ENCODE assay signal across 1 cellular context in the genomic region with DNA sequence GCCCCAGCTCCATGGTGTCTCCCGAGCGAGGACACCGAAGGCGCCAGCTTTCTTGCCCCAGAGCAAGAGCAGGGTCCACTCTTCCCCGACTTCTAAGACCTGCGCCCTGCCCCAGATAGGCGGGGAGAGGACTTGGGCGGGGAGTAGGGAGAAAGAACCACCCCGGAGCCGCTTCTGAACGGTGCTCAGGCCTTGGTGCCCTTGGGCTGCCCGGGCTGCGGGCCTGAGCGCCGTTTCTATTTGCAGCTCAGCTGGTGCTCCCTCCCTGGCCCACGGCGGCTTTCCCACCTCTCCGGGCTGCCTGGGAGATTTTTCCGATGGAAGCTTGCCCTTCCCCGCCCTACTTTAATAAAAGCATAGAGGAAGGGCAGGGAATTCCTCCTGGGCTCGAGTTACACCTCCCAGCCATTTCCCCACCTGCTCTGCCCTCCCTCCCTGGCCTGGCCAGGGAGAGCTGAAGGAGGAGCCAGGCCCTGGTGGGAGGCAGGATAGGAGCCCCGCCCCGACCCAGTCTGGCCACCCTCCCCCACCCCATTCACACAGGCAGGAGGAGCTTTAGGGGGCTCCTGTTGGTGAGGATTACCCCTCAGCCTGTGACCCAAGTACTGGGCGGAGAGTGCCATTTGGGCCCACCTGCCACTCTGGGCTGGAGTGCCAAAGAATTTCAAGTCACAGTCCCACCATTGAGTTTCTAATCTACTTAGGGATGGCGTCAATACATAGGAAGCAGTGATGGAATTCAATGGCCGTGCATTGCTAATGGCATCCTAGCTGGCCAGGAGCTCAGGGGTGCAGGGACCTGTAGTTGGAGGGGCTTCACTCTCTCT.
A peak's percentile ranks its signal among the peaks of the same experiment; 100 is the strongest.
TF ChIP-seq lines count a peak whose summit lies in the region.

No MANE protein-coding gene starts in this region.

TF ChIP-seq in HEK293, 187 proteins besides CTCF, POLR2A, EP300 and RAD21 (continued from another document and continues in another):
- TF ChIP-seq ZBTB20 (tag by site-specific recombination; IDR thresholded peaks at IDR 0.05): peak; percentile 64
- TF ChIP-seq, protein P1, sequence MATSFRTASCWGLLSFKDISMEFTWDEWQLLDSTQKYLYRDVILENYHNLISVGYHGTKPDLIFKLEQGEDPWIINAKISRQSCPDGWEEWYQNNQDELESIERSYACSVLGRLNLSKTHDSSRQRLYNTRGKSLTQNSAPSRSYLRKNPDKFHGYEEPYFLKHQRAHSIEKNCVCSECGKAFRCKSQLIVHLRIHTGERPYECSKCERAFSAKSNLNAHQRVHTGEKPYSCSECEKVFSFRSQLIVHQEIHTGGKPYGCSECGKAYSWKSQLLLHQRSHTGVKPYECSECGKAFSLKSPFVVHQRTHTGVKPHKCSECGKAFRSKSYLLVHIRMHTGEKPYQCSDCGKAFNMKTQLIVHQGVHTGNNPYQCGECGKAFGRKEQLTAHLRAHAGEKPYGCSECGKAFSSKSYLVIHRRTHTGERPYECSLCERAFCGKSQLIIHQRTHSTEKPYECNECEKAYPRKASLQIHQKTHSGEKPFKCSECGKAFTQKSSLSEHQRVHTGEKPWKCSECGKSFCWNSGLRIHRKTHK (tag by site-specific recombination; IDR thresholded peaks at IDR 0.05): no peak
- TF ChIP-seq ZNF157 (tag by site-specific recombination; IDR thresholded peaks at IDR 0.05): no peak
- TF ChIP-seq ZNF433 (tag by site-specific recombination; IDR thresholded peaks at IDR 0.05; ENCODE audit: low read depth): no peak
- no peak for TF ChIP-seq ZXDB (tag by site-specific recombination; IDR thresholded peaks at IDR 0.05)
- TF ChIP-seq ZNF16 (tag by site-specific recombination; IDR thresholded peaks at IDR 0.05; ENCODE audit: low read depth): no peak
- TF ChIP-seq KLF1 (tag by site-specific recombination; IDR thresholded peaks at IDR 0.05): peak; percentile 25
- TF ChIP-seq ZNF10 (tag by site-specific recombination; IDR thresholded peaks at IDR 0.05): no peak
- TF ChIP-seq, protein P2, sequence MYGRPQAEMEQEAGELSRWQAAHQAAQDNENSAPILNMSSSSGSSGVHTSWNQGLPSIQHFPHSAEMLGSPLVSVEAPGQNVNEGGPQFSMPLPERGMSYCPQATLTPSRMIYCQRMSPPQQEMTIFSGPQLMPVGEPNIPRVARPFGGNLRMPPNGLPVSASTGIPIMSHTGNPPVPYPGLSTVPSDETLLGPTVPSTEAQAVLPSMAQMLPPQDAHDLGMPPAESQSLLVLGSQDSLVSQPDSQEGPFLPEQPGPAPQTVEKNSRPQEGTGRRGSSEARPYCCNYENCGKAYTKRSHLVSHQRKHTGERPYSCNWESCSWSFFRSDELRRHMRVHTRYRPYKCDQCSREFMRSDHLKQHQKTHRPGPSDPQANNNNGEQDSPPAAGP (tag by site-specific recombination; IDR thresholded peaks at IDR 0.05): 0 out of 2 replicates have a peak, but pooled peaks have one; percentile 15
- no peak for TF ChIP-seq ZNF473 (tag by site-specific recombination; IDR thresholded peaks at IDR 0.05)
- no peak for TF ChIP-seq ZNF843 (tag by site-specific recombination; IDR thresholded peaks at IDR 0.05)
- TF ChIP-seq FEZF1 (tag by site-specific recombination; IDR thresholded peaks at IDR 0.05): no peak
- no peak for TF ChIP-seq ZNF530 (tag by site-specific recombination; IDR thresholded peaks at IDR 0.05; ENCODE audit: low read depth)
- TF ChIP-seq, protein P3, sequence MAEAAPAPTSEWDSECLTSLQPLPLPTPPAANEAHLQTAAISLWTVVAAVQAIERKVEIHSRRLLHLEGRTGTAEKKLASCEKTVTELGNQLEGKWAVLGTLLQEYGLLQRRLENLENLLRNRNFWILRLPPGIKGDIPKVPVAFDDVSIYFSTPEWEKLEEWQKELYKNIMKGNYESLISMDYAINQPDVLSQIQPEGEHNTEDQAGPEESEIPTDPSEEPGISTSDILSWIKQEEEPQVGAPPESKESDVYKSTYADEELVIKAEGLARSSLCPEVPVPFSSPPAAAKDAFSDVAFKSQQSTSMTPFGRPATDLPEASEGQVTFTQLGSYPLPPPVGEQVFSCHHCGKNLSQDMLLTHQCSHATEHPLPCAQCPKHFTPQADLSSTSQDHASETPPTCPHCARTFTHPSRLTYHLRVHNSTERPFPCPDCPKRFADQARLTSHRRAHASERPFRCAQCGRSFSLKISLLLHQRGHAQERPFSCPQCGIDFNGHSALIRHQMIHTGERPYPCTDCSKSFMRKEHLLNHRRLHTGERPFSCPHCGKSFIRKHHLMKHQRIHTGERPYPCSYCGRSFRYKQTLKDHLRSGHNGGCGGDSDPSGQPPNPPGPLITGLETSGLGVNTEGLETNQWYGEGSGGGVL (tag by site-specific recombination; IDR thresholded peaks at IDR 0.05): peak; percentile 3; the same call in 1 of the 2 replicates
- TF ChIP-seq ZNF366 (tag by site-specific recombination; conservative IDR thresholded peaks at IDR 0.05): no peak
- peak; percentile 61 for TF ChIP-seq WT1 (tag by site-specific recombination; IDR thresholded peaks at IDR 0.05)
- TF ChIP-seq OVOL3 (tag by site-specific recombination; IDR thresholded peaks at IDR 0.05): no peak
- TF ChIP-seq SALL2 (tag by site-specific recombination; IDR thresholded peaks at IDR 0.05; ENCODE audit: borderline replicate concordance): no peak
- TF ChIP-seq ZNF514 (tag by site-specific recombination; IDR thresholded peaks at IDR 0.05): no peak
- TF ChIP-seq ZNF248 (tag by site-specific recombination; IDR thresholded peaks at IDR 0.05): no peak
- TF ChIP-seq KLF10 (tag by site-specific recombination; IDR thresholded peaks at IDR 0.05): no peak
- TF ChIP-seq ZSCAN23 (tag by site-specific recombination; IDR thresholded peaks at IDR 0.05): no peak
- no peak for TF ChIP-seq ZNF394 (tag by site-specific recombination; IDR thresholded peaks at IDR 0.05; ENCODE audit: borderline replicate concordance)
- no peak for TF ChIP-seq ZNF837 (tag by site-specific recombination; IDR thresholded peaks at IDR 0.05)
- TF ChIP-seq ZNF274 (IDR thresholded peaks at IDR 0.05; ENCODE audit: low read length): no peak
- no peak for TF ChIP-seq ZNF274 (tag by site-specific recombination; IDR thresholded peaks at IDR 0.05; ENCODE audit: borderline replicate concordance)
- no peak for TF ChIP-seq ZNF211 (tag by site-specific recombination; IDR thresholded peaks at IDR 0.05; ENCODE audit: low read depth)
- TF ChIP-seq, protein P4, sequence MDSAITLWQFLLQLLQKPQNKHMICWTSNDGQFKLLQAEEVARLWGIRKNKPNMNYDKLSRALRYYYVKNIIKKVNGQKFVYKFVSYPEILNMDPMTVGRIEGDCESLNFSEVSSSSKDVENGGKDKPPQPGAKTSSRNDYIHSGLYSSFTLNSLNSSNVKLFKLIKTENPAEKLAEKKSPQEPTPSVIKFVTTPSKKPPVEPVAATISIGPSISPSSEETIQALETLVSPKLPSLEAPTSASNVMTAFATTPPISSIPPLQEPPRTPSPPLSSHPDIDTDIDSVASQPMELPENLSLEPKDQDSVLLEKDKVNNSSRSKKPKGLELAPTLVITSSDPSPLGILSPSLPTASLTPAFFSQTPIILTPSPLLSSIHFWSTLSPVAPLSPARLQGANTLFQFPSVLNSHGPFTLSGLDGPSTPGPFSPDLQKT (IDR thresholded peaks at IDR 0.05; ENCODE audit: borderline replicate concordance, low read depth, low read length): no peak
- TF ChIP-seq, protein P5, sequence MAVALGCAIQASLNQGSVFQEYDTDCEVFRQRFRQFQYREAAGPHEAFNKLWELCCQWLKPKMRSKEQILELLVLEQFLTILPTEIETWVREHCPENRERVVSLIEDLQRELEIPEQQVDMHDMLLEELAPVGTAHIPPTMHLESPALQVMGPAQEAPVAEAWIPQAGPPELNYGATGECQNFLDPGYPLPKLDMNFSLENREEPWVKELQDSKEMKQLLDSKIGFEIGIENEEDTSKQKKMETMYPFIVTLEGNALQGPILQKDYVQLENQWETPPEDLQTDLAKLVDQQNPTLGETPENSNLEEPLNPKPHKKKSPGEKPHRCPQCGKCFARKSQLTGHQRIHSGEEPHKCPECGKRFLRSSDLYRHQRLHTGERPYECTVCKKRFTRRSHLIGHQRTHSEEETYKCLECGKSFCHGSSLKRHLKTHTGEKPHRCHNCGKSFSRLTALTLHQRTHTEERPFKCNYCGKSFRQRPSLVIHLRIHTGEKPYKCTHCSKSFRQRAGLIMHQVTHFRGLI (tag by site-specific recombination; IDR thresholded peaks at IDR 0.05): no peak
- TF ChIP-seq ZNF350 (tag by site-specific recombination; IDR thresholded peaks at IDR 0.05): no peak
- TF ChIP-seq ZBTB48 (tag by site-specific recombination; IDR thresholded peaks at IDR 0.05): 0 out of 2 replicates have a peak, but pooled peaks have one; percentile 65
- peak; percentile 56 for TF ChIP-seq SP3 (tag by site-specific recombination; IDR thresholded peaks at IDR 0.05)
- TF ChIP-seq, protein P6, sequence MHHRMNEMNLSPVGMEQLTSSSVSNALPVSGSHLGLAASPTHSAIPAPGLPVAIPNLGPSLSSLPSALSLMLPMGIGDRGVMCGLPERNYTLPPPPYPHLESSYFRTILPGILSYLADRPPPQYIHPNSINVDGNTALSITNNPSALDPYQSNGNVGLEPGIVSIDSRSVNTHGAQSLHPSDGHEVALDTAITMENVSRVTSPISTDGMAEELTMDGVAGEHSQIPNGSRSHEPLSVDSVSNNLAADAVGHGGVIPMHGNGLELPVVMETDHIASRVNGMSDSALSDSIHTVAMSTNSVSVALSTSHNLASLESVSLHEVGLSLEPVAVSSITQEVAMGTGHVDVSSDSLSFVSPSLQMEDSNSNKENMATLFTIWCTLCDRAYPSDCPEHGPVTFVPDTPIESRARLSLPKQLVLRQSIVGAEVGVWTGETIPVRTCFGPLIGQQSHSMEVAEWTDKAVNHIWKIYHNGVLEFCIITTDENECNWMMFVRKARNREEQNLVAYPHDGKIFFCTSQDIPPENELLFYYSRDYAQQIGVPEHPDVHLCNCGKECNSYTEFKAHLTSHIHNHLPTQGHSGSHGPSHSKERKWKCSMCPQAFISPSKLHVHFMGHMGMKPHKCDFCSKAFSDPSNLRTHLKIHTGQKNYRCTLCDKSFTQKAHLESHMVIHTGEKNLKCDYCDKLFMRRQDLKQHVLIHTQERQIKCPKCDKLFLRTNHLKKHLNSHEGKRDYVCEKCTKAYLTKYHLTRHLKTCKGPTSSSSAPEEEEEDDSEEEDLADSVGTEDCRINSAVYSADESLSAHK (tag by site-specific recombination; IDR thresholded peaks at IDR 0.05): no peak
- TF ChIP-seq ZNF623 (tag by site-specific recombination; IDR thresholded peaks at IDR 0.05): no peak
- TF ChIP-seq ZNF155 (tag by site-specific recombination; IDR thresholded peaks at IDR 0.05): no peak
- TF ChIP-seq, protein P7, sequence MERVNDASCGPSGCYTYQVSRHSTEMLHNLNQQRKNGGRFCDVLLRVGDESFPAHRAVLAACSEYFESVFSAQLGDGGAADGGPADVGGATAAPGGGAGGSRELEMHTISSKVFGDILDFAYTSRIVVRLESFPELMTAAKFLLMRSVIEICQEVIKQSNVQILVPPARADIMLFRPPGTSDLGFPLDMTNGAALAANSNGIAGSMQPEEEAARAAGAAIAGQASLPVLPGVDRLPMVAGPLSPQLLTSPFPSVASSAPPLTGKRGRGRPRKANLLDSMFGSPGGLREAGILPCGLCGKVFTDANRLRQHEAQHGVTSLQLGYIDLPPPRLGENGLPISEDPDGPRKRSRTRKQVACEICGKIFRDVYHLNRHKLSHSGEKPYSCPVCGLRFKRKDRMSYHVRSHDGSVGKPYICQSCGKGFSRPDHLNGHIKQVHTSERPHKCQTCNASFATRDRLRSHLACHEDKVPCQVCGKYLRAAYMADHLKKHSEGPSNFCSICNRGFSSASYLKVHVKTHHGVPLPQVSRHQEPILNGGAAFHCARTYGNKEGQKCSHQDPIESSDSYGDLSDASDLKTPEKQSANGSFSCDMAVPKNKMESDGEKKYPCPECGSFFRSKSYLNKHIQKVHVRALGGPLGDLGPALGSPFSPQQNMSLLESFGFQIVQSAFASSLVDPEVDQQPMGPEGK (tag by site-specific recombination; IDR thresholded peaks at IDR 0.05): no peak
- TF ChIP-seq, protein P8, sequence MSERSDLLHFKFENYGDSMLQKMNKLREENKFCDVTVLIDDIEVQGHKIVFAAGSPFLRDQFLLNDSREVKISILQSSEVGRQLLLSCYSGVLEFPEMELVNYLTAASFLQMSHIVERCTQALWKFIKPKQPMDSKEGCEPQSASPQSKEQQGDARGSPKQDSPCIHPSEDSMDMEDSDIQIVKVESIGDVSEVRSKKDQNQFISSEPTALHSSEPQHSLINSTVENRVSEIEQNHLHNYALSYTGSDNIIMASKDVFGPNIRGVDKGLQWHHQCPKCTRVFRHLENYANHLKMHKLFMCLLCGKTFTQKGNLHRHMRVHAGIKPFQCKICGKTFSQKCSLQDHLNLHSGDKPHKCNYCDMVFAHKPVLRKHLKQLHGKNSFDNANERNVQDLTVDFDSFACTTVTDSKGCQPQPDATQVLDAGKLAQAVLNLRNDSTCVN (tag by site-specific recombination; optimal IDR thresholded peaks at IDR 0.05): no peak
- TF ChIP-seq, protein P9, sequence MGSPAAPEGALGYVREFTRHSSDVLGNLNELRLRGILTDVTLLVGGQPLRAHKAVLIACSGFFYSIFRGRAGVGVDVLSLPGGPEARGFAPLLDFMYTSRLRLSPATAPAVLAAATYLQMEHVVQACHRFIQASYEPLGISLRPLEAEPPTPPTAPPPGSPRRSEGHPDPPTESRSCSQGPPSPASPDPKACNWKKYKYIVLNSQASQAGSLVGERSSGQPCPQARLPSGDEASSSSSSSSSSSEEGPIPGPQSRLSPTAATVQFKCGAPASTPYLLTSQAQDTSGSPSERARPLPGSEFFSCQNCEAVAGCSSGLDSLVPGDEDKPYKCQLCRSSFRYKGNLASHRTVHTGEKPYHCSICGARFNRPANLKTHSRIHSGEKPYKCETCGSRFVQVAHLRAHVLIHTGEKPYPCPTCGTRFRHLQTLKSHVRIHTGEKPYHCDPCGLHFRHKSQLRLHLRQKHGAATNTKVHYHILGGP (tag by site-specific recombination; IDR thresholded peaks at IDR 0.05): no peak
- TF ChIP-seq, protein P10, sequence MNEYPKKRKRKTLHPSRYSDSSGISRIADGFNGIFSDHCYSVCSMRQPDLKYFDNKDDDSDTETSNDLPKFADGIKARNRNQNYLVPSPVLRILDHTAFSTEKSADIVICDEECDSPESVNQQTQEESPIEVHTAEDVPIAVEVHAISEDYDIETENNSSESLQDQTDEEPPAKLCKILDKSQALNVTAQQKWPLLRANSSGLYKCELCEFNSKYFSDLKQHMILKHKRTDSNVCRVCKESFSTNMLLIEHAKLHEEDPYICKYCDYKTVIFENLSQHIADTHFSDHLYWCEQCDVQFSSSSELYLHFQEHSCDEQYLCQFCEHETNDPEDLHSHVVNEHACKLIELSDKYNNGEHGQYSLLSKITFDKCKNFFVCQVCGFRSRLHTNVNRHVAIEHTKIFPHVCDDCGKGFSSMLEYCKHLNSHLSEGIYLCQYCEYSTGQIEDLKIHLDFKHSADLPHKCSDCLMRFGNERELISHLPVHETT (tag by site-specific recombination; IDR thresholded peaks at IDR 0.05): no peak
- no peak for TF ChIP-seq ZNF677 (tag by site-specific recombination; IDR thresholded peaks at IDR 0.05)
- TF ChIP-seq, protein P11, sequence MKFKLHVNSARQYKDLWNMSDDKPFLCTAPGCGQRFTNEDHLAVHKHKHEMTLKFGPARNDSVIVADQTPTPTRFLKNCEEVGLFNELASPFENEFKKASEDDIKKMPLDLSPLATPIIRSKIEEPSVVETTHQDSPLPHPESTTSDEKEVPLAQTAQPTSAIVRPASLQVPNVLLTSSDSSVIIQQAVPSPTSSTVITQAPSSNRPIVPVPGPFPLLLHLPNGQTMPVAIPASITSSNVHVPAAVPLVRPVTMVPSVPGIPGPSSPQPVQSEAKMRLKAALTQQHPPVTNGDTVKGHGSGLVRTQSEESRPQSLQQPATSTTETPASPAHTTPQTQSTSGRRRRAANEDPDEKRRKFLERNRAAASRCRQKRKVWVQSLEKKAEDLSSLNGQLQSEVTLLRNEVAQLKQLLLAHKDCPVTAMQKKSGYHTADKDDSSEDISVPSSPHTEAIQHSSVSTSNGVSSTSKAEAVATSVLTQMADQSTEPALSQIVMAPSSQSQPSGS (tag by site-specific recombination; IDR thresholded peaks at IDR 0.05; ENCODE audit: low read depth): no peak
- TF ChIP-seq ZNF416 (tag by site-specific recombination; IDR thresholded peaks at IDR 0.05): no peak
- TF ChIP-seq ZNF19 (tag by site-specific recombination; IDR thresholded peaks at IDR 0.05; ENCODE audit: low read depth): no peak
